19 cellular contexts compared by ENCODE assay signal in genomic region chr20:49272654-49273053, GRCh38. TPM values are rescaled to one million over a fixed set of nuclear protein-coding genes. Genes with fewer than 3 reads are reported as not detected.
A peak's percentile ranks its signal among the peaks of the same experiment; 100 is the strongest.
DNase-seq lines count a peak whose midpoint lies in the region; ATAC-seq and TF ChIP-seq lines count a peak whose summit lies in the region.
"Had no signal": no experiment of that assay in that cellular context is flagged by ENCODE, and none has a peak within 500 bp of the region (broad histone marks: within the 10 kb centered on the region; RNA-seq: fewer than 3 reads in every experiment).

No MANE protein-coding gene starts in this region.

- H3K36me3 Mint-ChIP-seq in natural killer cell treated with Interleukin-12 subunit alpha and Interleukin-12 subunit beta and Interleukin-15 and Interleukin-18, amount 100 ng/mL, for 72 hours = peaks cover 64% of the 10 kb centered on the region
- H3K36me3 Mint-ChIP-seq in natural killer cell = peaks cover 24% of the 10 kb centered on the region
- H3K36me3 Mint-ChIP-seq in activated CD8-positive, alpha-beta T cell treated with anti-CD3 and anti-CD28 coated beads for 36 hours (ENCODE audit: low read depth) = peaks cover 70% of the 10 kb centered on the region
- H3K36me3 Mint-ChIP-seq in stimulated activated naive B cell treated with anti-CD40 and anti-IgM and Interleukin-4, amounts not matched to agents 10 μg/mL and 1 μg/mL and 100 μg/mL, for 72 hours = peaks cover 55 to 63% of the 10 kb centered on the region in 2 donors

- H3K4me3 Mint-ChIP-seq in natural killer cell treated with Interleukin-12 subunit alpha and Interleukin-12 subunit beta and Interleukin-15 and Interleukin-18, amount 100 ng/mL, for 72 hours = peak overlapping the region; percentile 59
- H3K4me3 Mint-ChIP-seq in natural killer cell = no peak overlapping the region
- peak overlapping the region; percentile 39 for H3K4me3 Mint-ChIP-seq in activated CD8-positive, alpha-beta T cell treated with anti-CD3 and anti-CD28 coated beads for 36 hours
- H3K4me3 Mint-ChIP-seq in stimulated activated naive B cell treated with anti-CD40 and anti-IgM and Interleukin-4, amounts not matched to agents 10 μg/mL and 1 μg/mL and 100 μg/mL, for 72 hours = peak overlapping the region; percentile 34 to 50

- POLR2A ChIA-PET in activated CD8-positive, alpha-beta T cell treated with anti-CD3 and anti-CD28 coated beads for 36 hours (lab: Charles Lee) = interaction anchor here (0.6 to 3.2 kb wide), 7 partner anchors 8 to 227 kb away, joined by 3 to 12 read pairs (median 3); no protein-coding TSS in a partner anchor

- intact Hi-C loops in natural killer cell (cut with micrococcal nuclease) (loop anchor here (10.0 kb wide), 1 partner anchor 392 kb away; no protein-coding TSS in a partner anchor), posterior vena cava (cut with DNase I) (no loop called here)
- intact Hi-C loops in activated CD8-positive, alpha-beta T cell treated with anti-CD3 and anti-CD28 coated beads for 36 hours (cut with micrococcal nuclease) = no loop called here

- no peak for TF ChIP-seq CTCF in natural killer cell (IDR thresholded peaks at IDR 0.05)
- no peak for TF ChIP-seq CTCF in activated CD8-positive, alpha-beta T cell treated with anti-CD3 and anti-CD28 coated beads for 36 hours (IDR thresholded peaks at IDR 0.05)

- peak overlapping the region; percentile 9 to 38 for H3K27ac Mint-ChIP-seq in natural killer cell treated with Interleukin-12 subunit alpha and Interleukin-12 subunit beta and Interleukin-15 and Interleukin-18, amount 100 ng/mL, for 72 hours
- peak overlapping the region in 1 of 2 donors; percentile 52 for H3K27ac Mint-ChIP-seq in natural killer cell
- peak overlapping the region; percentile 88 for H3K27ac Mint-ChIP-seq in activated CD8-positive, alpha-beta T cell treated with anti-CD3 and anti-CD28 coated beads for 36 hours
- H3K27ac Mint-ChIP-seq in stimulated activated naive B cell treated with anti-CD40 and anti-IgM and Interleukin-4, amounts not matched to agents 10 μg/mL and 1 μg/mL and 100 μg/mL, for 72 hours = peak overlapping the region; percentile 68
- H3K27ac Mint-ChIP-seq: progenitor cell of endocrine pancreas had no signal

- H3K4me1 Mint-ChIP-seq in natural killer cell treated with Interleukin-12 subunit alpha and Interleukin-12 subunit beta and Interleukin-15 and Interleukin-18, amount 100 ng/mL, for 72 hours (ENCODE audit: low read depth in 2 of 2) = peaks cover 56 to 74% of the 10 kb centered on the region in 2 donors
- H3K4me1 Mint-ChIP-seq in natural killer cell = peaks cover 52 to 65% of the 10 kb centered on the region in 2 donors
- peaks cover 63% of the 10 kb centered on the region for H3K4me1 Mint-ChIP-seq in activated CD8-positive, alpha-beta T cell treated with anti-CD3 and anti-CD28 coated beads for 36 hours (ENCODE audit: low read depth)
- H3K4me1 Mint-ChIP-seq in stimulated activated naive B cell treated with anti-CD40 and anti-IgM and Interleukin-4, amounts not matched to agents 10 μg/mL and 1 μg/mL and 100 μg/mL, for 72 hours = peaks cover 34 to 72% of the 10 kb centered on the region in 2 donors

- H3K27me3 Mint-ChIP-seq in natural killer cell treated with Interleukin-12 subunit alpha and Interleukin-12 subunit beta and Interleukin-15 and Interleukin-18, amount 100 ng/mL, for 72 hours = no peaks in the 10 kb centered on the region
- H3K27me3 Mint-ChIP-seq in natural killer cell (ENCODE audit: low read depth in 2 of 2) = no peaks in the 10 kb centered on the region
- H3K27me3 Mint-ChIP-seq in activated CD8-positive, alpha-beta T cell treated with anti-CD3 and anti-CD28 coated beads for 36 hours = no peaks in the 10 kb centered on the region
- H3K27me3 Mint-ChIP-seq in stimulated activated naive B cell treated with anti-CD40 and anti-IgM and Interleukin-4, amounts not matched to agents 10 μg/mL and 1 μg/mL and 100 μg/mL, for 72 hours = no peaks in the 10 kb centered on the region
- H3K27me3 Mint-ChIP-seq: progenitor cell of endocrine pancreas had no signal

- CTCF ChIA-PET in activated CD8-positive, alpha-beta T cell treated with anti-CD3 and anti-CD28 coated beads for 36 hours (lab: Charles Lee) = interaction anchor here (1.0 to 1.4 kb wide), 2 partner anchors 26 to 55 kb away, joined by 3 to 4 read pairs; no protein-coding TSS in a partner anchor

- ATAC-seq in natural killer cell treated with Interleukin-12 subunit alpha and Interleukin-12 subunit beta and Interleukin-15 and Interleukin-18, amount 100 ng/mL, for 72 hours = no peak
- ATAC-seq in natural killer cell (no peak), GM19438 (IDR thresholded peaks at IDR 0.05; ENCODE audit: low read depth, unreplicated experiment) (peak; percentile 44), HG03139 (IDR thresholded peaks at IDR 0.05; ENCODE audit: unreplicated experiment) (no peak)
- no peak for ATAC-seq in activated CD8-positive, alpha-beta T cell treated with anti-CD3 and anti-CD28 coated beads for 36 hours
- no peak for ATAC-seq in stimulated activated naive B cell treated with anti-CD40 and anti-IgM and Interleukin-4, amounts not matched to agents 10 μg/mL and 1 μg/mL and 100 μg/mL, for 72 hours (replicated peaks)
- ATAC-seq: heart left ventricle, mucosa of descending colon had no signal

- H3K9me3 Mint-ChIP-seq in natural killer cell treated with Interleukin-12 subunit alpha and Interleukin-12 subunit beta and Interleukin-15 and Interleukin-18, amount 100 ng/mL, for 72 hours = peaks cover 4% of the 10 kb centered on the region
- no peaks in the 10 kb centered on the region for H3K9me3 Mint-ChIP-seq in natural killer cell
- H3K9me3 Mint-ChIP-seq in activated CD8-positive, alpha-beta T cell treated with anti-CD3 and anti-CD28 coated beads for 36 hours = peaks cover 9% of the 10 kb centered on the region
- peaks cover 0 to 3% of the 10 kb centered on the region in 2 donors for H3K9me3 Mint-ChIP-seq in stimulated activated naive B cell treated with anti-CD40 and anti-IgM and Interleukin-4, amounts not matched to agents 10 μg/mL and 1 μg/mL and 100 μg/mL, for 72 hours

- no peak for DNase-seq in natural killer cell treated with Interleukin-12 subunit alpha and Interleukin-12 subunit beta and Interleukin-15 and Interleukin-18, amount 100 ng/mL, for 72 hours (ENCODE audit: low spot score)
- no peak for DNase-seq in natural killer cell
- no peak for DNase-seq in activated CD8-positive, alpha-beta T cell treated with anti-CD3 and anti-CD28 coated beads for 36 hours
- no peak for DNase-seq in stimulated activated naive B cell treated with anti-CD40 and anti-IgM and Interleukin-4, amounts not matched to agents 10 μg/mL and 1 μg/mL and 100 μg/mL, for 72 hours
- DNase-seq in NCI-H748 treated with DMSO at 0.1 percent for 48 hours (lab: John Stamatoyannopoulos, UW) = no peak
- DNase-seq in posterior vena cava (ENCODE audit: low spot score) = no peak
- DNase-seq: brain microvascular endothelial cell, dorsolateral prefrontal cortex, esophagus squamous epithelium, H7, heart left ventricle, Karpas-422, mucosa of descending colon, NCI-H1694, NCI-H446 treated with DMSO at 0.1 percent for 48 hours, testis had no signal

RNA-seq across cellular contexts. Expression of gene ZNFX1, which starts 5.2 kb away (rescaled TPM):
- 10 to 100 TPM; 52.9 to 62.9 TPM for total RNA-seq in natural killer cell treated with Interleukin-12 subunit alpha and Interleukin-12 subunit beta and Interleukin-15 and Interleukin-18, amount 100 ng/mL, for 72 hours
- 10 to 100 TPM; 55.8 to 58.5 (median 57.8) TPM for total RNA-seq in natural killer cell
- total RNA-seq in activated CD8-positive, alpha-beta T cell treated with anti-CD3 and anti-CD28 coated beads for 36 hours = 10 to 100 TPM; 27.4 to 27.7 TPM
- 10 to 100 TPM; 40.0 to 52.6 TPM for total RNA-seq in posterior vena cava

RNA-seq across cellular contexts. Expression of gene DDX27, which starts 53.4 kb away (rescaled TPM):
- 10 to 100 TPM; 41.4 to 60.2 TPM for total RNA-seq in natural killer cell treated with Interleukin-12 subunit alpha and Interleukin-12 subunit beta and Interleukin-15 and Interleukin-18, amount 100 ng/mL, for 72 hours
- total RNA-seq in natural killer cell (10 to 100 TPM; 71.5 to 91.3 (median 75.9) TPM), posterior vena cava (10 to 100 TPM; 17.7 to 20.1 TPM)
- 10 to 100 TPM; 45.2 to 45.9 TPM for total RNA-seq in activated CD8-positive, alpha-beta T cell treated with anti-CD3 and anti-CD28 coated beads for 36 hours
